12 cellular contexts compared by ENCODE assay signal in the genomic region with DNA sequence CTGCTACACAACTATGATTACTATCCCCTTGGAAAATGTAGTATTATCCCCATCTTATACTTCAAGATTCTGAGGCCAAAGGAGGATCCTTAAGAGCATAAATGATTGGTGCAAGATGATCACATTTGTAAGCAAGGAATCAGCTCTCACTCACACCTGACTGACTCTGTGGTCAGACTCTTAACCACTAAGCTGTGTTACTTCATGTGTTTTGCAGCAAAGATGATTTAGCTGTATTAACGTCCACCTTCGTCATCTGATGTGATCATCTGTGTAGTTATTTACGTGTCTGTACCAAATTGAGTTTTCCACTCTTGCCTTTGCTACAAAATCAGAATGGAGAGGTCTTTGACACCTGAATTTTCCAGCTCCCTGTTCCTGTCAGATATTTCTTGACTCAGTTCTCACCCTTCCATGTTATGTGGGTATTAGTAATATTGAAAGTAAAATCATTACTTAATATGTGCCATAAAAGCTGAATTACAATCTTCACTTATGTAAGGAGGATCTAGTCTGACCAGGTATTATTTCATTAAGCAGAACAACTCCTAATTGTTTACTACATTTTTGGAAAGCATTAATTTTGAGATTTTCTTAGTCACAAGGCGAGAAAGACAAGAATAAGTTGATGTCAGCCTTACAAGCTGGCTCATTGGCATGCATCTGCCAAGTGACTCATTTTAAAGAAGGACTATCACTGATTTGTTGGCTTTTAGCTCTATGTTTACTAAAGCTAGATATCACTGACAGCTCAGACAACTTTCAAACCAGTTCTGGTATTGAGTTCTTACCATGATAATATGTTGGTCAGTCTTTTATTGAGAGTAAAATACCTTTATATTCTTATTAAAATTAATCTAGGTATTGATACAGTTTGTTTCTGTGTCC.
A peak's percentile ranks its signal among the peaks of the same experiment; 100 is the strongest.
DNase-seq lines count a peak whose midpoint lies in the region; ATAC-seq and TF ChIP-seq lines count a peak whose summit lies in the region.
"Had no signal": no experiment of that assay in that cellular context is flagged by ENCODE, and none has a peak within 500 bp of the region (broad histone marks: within the 10 kb centered on the region; RNA-seq: fewer than 3 reads in every experiment).

No MANE protein-coding gene starts in this region.

- H3K36me3 ChIP-seq in spleen: no peaks in the 10 kb centered on the region
- H3K36me3 ChIP-seq: ascending aorta had no signal

- H3K4me1 Mint-ChIP-seq in naive B cell: no peaks in the 10 kb centered on the region
- H3K4me1 Mint-ChIP-seq in activated T-helper 17 cell treated with anti-CD3 and anti-CD28 coated beads, Interleukin-2, amount 50 U/mL, for 72 hours: no peaks in the 10 kb centered on the region

- intact Hi-C loops in spleen (cut with DNase I; ENCODE audit: low total_unique reads): no loop called here

- no peak overlapping the region for H3K27ac ChIP-seq in spleen
- H3K27ac ChIP-seq: ascending aorta, foreskin keratinocyte had no signal

- peaks cover 0 to 8% (median 0%) of the 10 kb centered on the region in 7 donors for H3K9me3 Mint-ChIP-seq in naive B cell
- peaks cover 7% of the 10 kb centered on the region for H3K9me3 Mint-ChIP-seq in activated T-helper 17 cell treated with anti-CD3 and anti-CD28 coated beads, Interleukin-2, amount 50 U/mL, for 72 hours

- no peak for TF ChIP-seq POLR2A in spleen (IDR thresholded peaks at IDR 0.05)

- DNase-seq in naive B cell: peak; percentile 3
- DNase-seq in spleen: no peak
- no peak for DNase-seq in islet precursor cell
- no peak for DNase-seq in NCI-H1694 (lab: John Stamatoyannopoulos, UW)
- DNase-seq: activated T-cell treated with anti-CD3 and anti-CD28 coated beads, Interleukin-2, amount 50 U/mL, for 72 hours; CD4-positive, alpha-beta T cell; foreskin keratinocyte had no signal

- peaks cover 0 to 11% (median 0%) of the 10 kb centered on the region in 8 donors for H3K9me3 ChIP-seq in spleen
- H3K9me3 ChIP-seq: ascending aorta had no signal

- no peaks in the 10 kb centered on the region for H3K36me3 Mint-ChIP-seq in naive B cell
- no peaks in the 10 kb centered on the region for H3K36me3 Mint-ChIP-seq in activated T-helper 17 cell treated with anti-CD3 and anti-CD28 coated beads, Interleukin-2, amount 50 U/mL, for 72 hours (ENCODE audit: low read depth)

- H3K27me3 Mint-ChIP-seq in naive B cell: no peaks in the 10 kb centered on the region
- H3K27me3 Mint-ChIP-seq in activated T-helper 17 cell treated with anti-CD3 and anti-CD28 coated beads, Interleukin-2, amount 50 U/mL, for 72 hours: no peaks in the 10 kb centered on the region
- H3K27me3 Mint-ChIP-seq: CD4-positive, alpha-beta T cell had no signal

- ATAC-seq in GM19043 (IDR thresholded peaks at IDR 0.05; ENCODE audit: low read depth, unreplicated experiment) (peak; percentile 68), HG02678 (IDR thresholded peaks at IDR 0.05; ENCODE audit: unreplicated experiment) (peak; percentile 63), HG03565 (IDR thresholded peaks at IDR 0.05; ENCODE audit: unreplicated experiment) (peak; percentile 95), naive B cell (ENCODE audit: low read depth in 2 of 2) (peak; percentile 63 to 92)
- no peak for ATAC-seq in activated T-helper 17 cell treated with anti-CD3 and anti-CD28 coated beads, Interleukin-2, amount 50 U/mL, for 72 hours (replicated peaks)
- ATAC-seq: activated T-cell treated with anti-CD3 and anti-CD28 coated beads, Interleukin-2, amount 50 U/mL, for 72 hours; foreskin keratinocyte had no signal

- peak overlapping the region in 1 of 6 donors; percentile 48 for H3K27ac Mint-ChIP-seq in naive B cell
- no peak overlapping the region for H3K27ac Mint-ChIP-seq in activated T-helper 17 cell treated with anti-CD3 and anti-CD28 coated beads, Interleukin-2, amount 50 U/mL, for 72 hours
- H3K27ac Mint-ChIP-seq: activated T-cell treated with anti-CD3 and anti-CD28 coated beads, Interleukin-2, amount 50 U/mL, for 72 hours; CD4-positive, alpha-beta T cell had no signal

- H3K4me3 Mint-ChIP-seq in naive B cell: no peak overlapping the region
- no peak overlapping the region for H3K4me3 Mint-ChIP-seq in activated T-helper 17 cell treated with anti-CD3 and anti-CD28 coated beads, Interleukin-2, amount 50 U/mL, for 72 hours
- H3K4me3 Mint-ChIP-seq: activated T-cell treated with anti-CD3 and anti-CD28 coated beads, Interleukin-2, amount 50 U/mL, for 72 hours; CD4-positive, alpha-beta T cell had no signal

- no peak for TF ChIP-seq CTCF in spleen (IDR thresholded peaks at IDR 0.05 in 8 of 11, conservative IDR thresholded peaks at IDR 0.05 in 3 of 11)

- H3K4me3 ChIP-seq in spleen: no peak overlapping the region
- H3K4me3 ChIP-seq: ascending aorta had no signal

- no peaks in the 10 kb centered on the region for H3K27me3 ChIP-seq in spleen (replicated peaks in 1 of 7)
- H3K27me3 ChIP-seq: ascending aorta, foreskin keratinocyte had no signal

- no peaks in the 10 kb centered on the region for H3K4me1 ChIP-seq in spleen
- H3K4me1 ChIP-seq: ascending aorta, foreskin keratinocyte had no signal

- 69 to 84% (median 80%) methylated on average over 4 of the region's 4 CpGs for WGBS in spleen, 5 donors
